ENCODE assay signal across 9 cellular contexts in the genomic region with DNA sequence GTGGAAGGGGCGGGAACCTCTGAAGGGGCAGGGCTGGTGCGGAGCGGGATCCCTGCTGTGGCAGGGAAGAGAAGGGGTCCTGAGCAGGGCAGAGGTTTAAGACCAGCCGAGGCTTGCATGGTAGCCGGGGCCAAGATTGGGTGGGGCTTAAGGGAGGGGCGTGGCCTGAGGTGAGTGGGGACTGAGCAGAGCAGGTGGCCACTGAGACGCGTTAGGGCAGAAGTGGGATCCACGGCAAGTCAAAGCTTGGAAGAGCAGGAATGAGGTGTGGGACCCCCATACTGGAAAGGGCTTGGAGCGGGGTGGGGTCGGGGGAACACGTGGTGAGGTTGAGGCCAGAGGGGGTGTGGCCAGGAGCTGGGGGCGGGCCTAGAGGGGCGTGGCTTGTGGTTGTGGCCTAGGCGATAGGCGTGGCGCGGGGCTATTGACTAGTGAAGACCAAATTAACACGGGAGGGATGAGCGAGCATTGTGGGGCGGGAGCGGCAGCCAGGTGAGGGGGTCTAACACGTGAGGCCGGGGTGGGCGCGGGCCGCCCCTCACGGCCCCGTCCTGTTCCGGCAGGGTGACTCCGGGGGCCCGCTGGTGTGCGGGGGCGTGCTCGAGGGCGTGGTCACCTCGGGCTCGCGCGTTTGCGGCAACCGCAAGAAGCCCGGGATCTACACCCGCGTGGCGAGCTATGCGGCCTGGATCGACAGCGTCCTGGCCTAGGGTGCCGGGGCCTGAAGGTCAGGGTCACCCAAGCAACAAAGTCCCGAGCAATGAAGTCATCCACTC. TPM values are rescaled to one million over a fixed set of nuclear protein-coding genes. Genes with fewer than 3 reads are reported as not detected.
DNase-seq lines count a peak whose midpoint lies in the region; ATAC-seq, FAIRE-seq and TF ChIP-seq lines count a peak whose summit lies in the region.
"Had no signal": no experiment of that assay in that cellular context is flagged by ENCODE, and none has a peak within 500 bp of the region (broad histone marks: within the 10 kb centered on the region; RNA-seq: fewer than 3 reads in every experiment).

No MANE protein-coding gene starts in this region.

- peak overlapping the region; percentile 73 for H3K4me3 Mint-ChIP-seq in CD4-positive, alpha-beta T cell

- POLR2A ChIA-PET in CD4-positive, alpha-beta T cell (lab: Charles Lee): interaction anchor here (0.9 to 2.8 kb wide), 15 partner anchors 12 to 407 kb away, joined by 3 to 40 read pairs (median 4); a partner anchor contains a TSS

- no peak overlapping the region for H3K27ac ChIP-seq in CD4-positive, alpha-beta T cell (ENCODE audit: low read depth, low read length)
- H3K27ac ChIP-seq in esophagus muscularis mucosa (replicated peaks in 1 of 4): no peak overlapping the region

- ATAC-seq in CD4-positive, alpha-beta T cell (ENCODE audit: poor library complexity): peak; percentile 67
- ATAC-seq in GM18502 (IDR thresholded peaks at IDR 0.05; ENCODE audit: poor library complexity, unreplicated experiment): no peak

- H3K36me3 ChIP-seq in esophagus muscularis mucosa: peaks cover 3 to 5% (median 5%) of the 10 kb centered on the region in 4 donors

- H3K36me3 Mint-ChIP-seq in CD4-positive, alpha-beta T cell (ENCODE audit: low read depth): peaks cover 5% of the 10 kb centered on the region

- DNase-seq in CD4-positive, alpha-beta T cell: peak; percentile 65 to 84 (median 79)
- DNase-seq in NCI-H2029 treated with DMSO at 0.1 percent for 48 hours (lab: John Stamatoyannopoulos, UW) (peak; percentile 76), activated T-cell treated with anti-CD3 and anti-CD28 coated beads for 1 hour (ENCODE audit: low read depth) (peak; percentile 74), esophagus muscularis mucosa (ENCODE audit: extremely low spot score) (no peak), posterior vena cava (ENCODE audit: low spot score) (peak; percentile 90), H54 (ENCODE audit: insufficient read length, low spot score) (no peak), NCI-H1694 (lab: John Stamatoyannopoulos, UW) (no peak)

- 22% methylated on average over 30 of the region's 51 CpGs for WGBS in esophagus muscularis mucosa

- FAIRE-seq in H54 (lab: Jason Lieb, UNC): no peak
- FAIRE-seq: frontal cortex had no signal

- peak overlapping the region in 3 of 4 donors; percentile 14 to 30 (median 17) for H3K4me3 ChIP-seq in esophagus muscularis mucosa

- intact Hi-C loops in CD4-positive, alpha-beta T cell (cut with DNase I, micrococcal nuclease): loop anchor here (1.0 to 5.0 kb wide), 6 partner anchors 30 to 139 kb away; a partner anchor contains a TSS
- intact Hi-C loops in esophagus muscularis mucosa (cut with DNase I): loop anchor here (5.0 to 10.0 kb wide), 3 partner anchors 58 to 195 kb away; a partner anchor contains a TSS
- intact Hi-C loops in posterior vena cava (cut with DNase I): loop anchor here in 1 of 2 donors (2.0 kb wide), 2 partner anchors 56 to 120 kb away; no protein-coding TSS in a partner anchor

- no peaks in the 10 kb centered on the region for H3K9me3 ChIP-seq in CD4-positive, alpha-beta T cell (ENCODE audit: control insufficient read depth, low read length)
- H3K9me3 ChIP-seq in esophagus muscularis mucosa: no peaks in the 10 kb centered on the region

- H3K27me3 ChIP-seq in CD4-positive, alpha-beta T cell (ENCODE audit: control insufficient read depth, insufficient read depth, low read length): peaks cover 16% of the 10 kb centered on the region
- peaks cover 0 to 56% (median 29%) of the 10 kb centered on the region in 4 donors for H3K27me3 ChIP-seq in esophagus muscularis mucosa

- H3K27me3 Mint-ChIP-seq in CD4-positive, alpha-beta T cell: peaks cover 7% of the 10 kb centered on the region

- TF ChIP-seq POLR2A in esophagus muscularis mucosa (IDR thresholded peaks at IDR 0.05; ENCODE audit: low read depth) (no peak), H54 (IDR thresholded peaks at IDR 0.05; ENCODE audit: low read depth, low read length) (no peak)

- no peaks in the 10 kb centered on the region for H3K9me3 Mint-ChIP-seq in CD4-positive, alpha-beta T cell

- CTCF ChIA-PET in CD4-positive, alpha-beta T cell (lab: Charles Lee): interaction anchor here (0.5 to 2.4 kb wide), 5 partner anchors 12 to 61 kb away, joined by 3 to 52 read pairs (median 17); no protein-coding TSS in a partner anchor

- TF ChIP-seq CTCF in CD4-positive, alpha-beta T cell (IDR thresholded peaks at IDR 0.05): no peak
- TF ChIP-seq CTCF in esophagus muscularis mucosa (IDR thresholded peaks at IDR 0.05): no peak

- H3K4me1 ChIP-seq in esophagus muscularis mucosa: peaks cover 16 to 46% (median 44%) of the 10 kb centered on the region in 4 donors

- peak overlapping the region; percentile 87 for H3K27ac Mint-ChIP-seq in CD4-positive, alpha-beta T cell

- peaks cover 26% of the 10 kb centered on the region for H3K4me1 Mint-ChIP-seq in CD4-positive, alpha-beta T cell (ENCODE audit: low read depth)

- TF ChIP-seq EP300 in esophagus muscularis mucosa (IDR thresholded peaks at IDR 0.05): no peak

RNA-seq across cellular contexts. Expression of a gene that starts 3.3 kb away (rescaled TPM):
- 1 to 10 TPM; 2.3 to 2.9 TPM for total RNA-seq in CD4-positive, alpha-beta T cell
- 1,000 to 10,000 TPM in 1 of 4 donors, 100 to 1,000 TPM in 3; 298 to 1,068 (median 643) TPM for total RNA-seq in esophagus muscularis mucosa
- total RNA-seq in posterior vena cava: 100 to 1,000 TPM; 122 to 297 TPM

RNA-seq across cellular contexts. Expression of a gene that starts 10.6 kb away (rescaled TPM):
- not detected for total RNA-seq in CD4-positive, alpha-beta T cell
- 1 to 10 TPM in 3 of 4 donors, under 1 TPM in 1; 0.45 to 3.3 (median 1.6) TPM for total RNA-seq in esophagus muscularis mucosa
- total RNA-seq in posterior vena cava: 1 to 10 TPM in 1 of 2 donors, under 1 TPM in 1; 0.33 to 2.2 TPM
- total RNA-seq: frontal cortex had no signal

RNA-seq across cellular contexts. Expression of a gene that starts 21.9 kb away (rescaled TPM):
- not detected for total RNA-seq in CD4-positive, alpha-beta T cell
- total RNA-seq in esophagus muscularis mucosa: 1 to 10 TPM in 1 of 4 donors, not detected in 3; 1.2 TPM
- under 1 TPM in 1 of 2 donors, not detected in 1; 0.38 TPM for total RNA-seq in posterior vena cava

RNA-seq across cellular contexts. Expression of a gene that starts 30.3 kb away (rescaled TPM):
- total RNA-seq in CD4-positive, alpha-beta T cell: 10 to 100 TPM; 25.8 to 30.1 TPM
- total RNA-seq in esophagus muscularis mucosa (10 to 100 TPM; 26.3 to 50.9 (median 37.2) TPM), posterior vena cava (10 to 100 TPM; 29.4 to 33.6 TPM)

RNA-seq across cellular contexts. Expression of a gene that starts 30.6 kb away (rescaled TPM):
- total RNA-seq in CD4-positive, alpha-beta T cell: not detected
- total RNA-seq in esophagus muscularis mucosa (not detected), posterior vena cava (not detected)
- total RNA-seq: frontal cortex had no signal

Comparison
In these comparisons a context has a peak if more than half of its experiments do, and no peak if none do; other contexts are left out.
1. DNase-seq: peak in CD4-positive, alpha-beta T cell (10 of 10), NCI-H2029 treated with DMSO at 0.1 percent for 48 hours (single experiment), activated T-cell treated with anti-CD3 and anti-CD28 coated beads for 1 hour (single experiment) and posterior vena cava (single experiment); none in esophagus muscularis mucosa (single experiment), H54 (single experiment) and NCI-H1694 (single experiment).
2. RNA of a gene that starts 3.3 kb away (total RNA-seq): 298 to 1,068 TPM in esophagus muscularis mucosa and 122 to 297 TPM in posterior vena cava; 2.3 to 2.9 TPM in CD4-positive, alpha-beta T cell; every median in the first group is over 10 times any median in the second.